In genomic region chr1:10640079-10640578, GRCh38 we compare ENCODE assay signal across 13 cellular contexts.
DNase-seq lines count a peak whose midpoint lies in the region; ATAC-seq, FAIRE-seq and TF ChIP-seq lines count a peak whose summit lies in the region.
"Had no signal": no experiment of that assay in that cellular context is flagged by ENCODE, and none has a peak within 500 bp of the region (broad histone marks: within the 10 kb centered on the region; RNA-seq: fewer than 3 reads in every experiment).

No MANE protein-coding gene starts in this region.

- no peak overlapping the region for H2AFZ ChIP-seq in HepG2 (ENCODE audit: low read length)

- H3K36me3 ChIP-seq in HepG2 (replicated peaks in 1 of 2; ENCODE audit: control insufficient read depth in 1 of 2, insufficient read depth in 2 of 2, low read length in 2 of 2) = no peaks in the 10 kb centered on the region

- TF ChIP-seq RAD21 in HepG2 (CRISPR knock-in tag; IDR thresholded peaks at IDR 0.05) = no peak

- DNase-seq in NCI-H1105 (lab: John Stamatoyannopoulos, UW) = peak; percentile 97
- DNase-seq in SK-N-DZ (ENCODE audit: low spot score) = peak; percentile 46
- no peak for DNase-seq in HepG2 (ENCODE audit: low spot score)
- DNase-seq in hepatic stellate cell (ENCODE audit: low spot score) = no peak
- DNase-seq in immature natural killer cell = no peak
- DNase-seq in nephron progenitor cell = no peak
- DNase-seq: effector memory CD4-positive, alpha-beta T cell; GF-D8; GOT3; NCI-H187 treated with DMSO at 0.1 percent for 48 hours; stimulated activated naive CD8-positive, alpha-beta T cell treated with anti-CD3 and anti-CD28 coated beads, Interleukin-15, Interleukin-2, amounts not matched to agents 100 U/mL and 50 U/mL, for 24 hours had no signal

- no peak for FAIRE-seq in HepG2 (lab: Jason Lieb, UNC)

- in situ Hi-C loops in HepG2 (cut with HindIII; ENCODE audit: extremely low pct_ligation_motif_present, low pct_unique_long_range_greater_than_20kb) = no loop called here

- no TSS peak for BruUV-seq in HepG2 (replicated peaks; lab: Mats Ljungman, UMichigan)

- no peak for ATAC-seq in HepG2
- no peak for ATAC-seq in GM18867 (IDR thresholded peaks at IDR 0.05; ENCODE audit: unreplicated experiment)
- ATAC-seq: stimulated activated naive CD8-positive, alpha-beta T cell treated with anti-CD3 and anti-CD28 coated beads, Interleukin-15, Interleukin-2, amounts not matched to agents 100 U/mL and 50 U/mL, for 24 hours had no signal

- H4K20me1 ChIP-seq in HepG2 (ENCODE audit: insufficient read depth, low read length) = no peaks in the 10 kb centered on the region

- H3K9ac ChIP-seq in HepG2 (ENCODE audit: insufficient read depth, low read depth, low read length) = no peak overlapping the region

- H3K27me3 Mint-ChIP-seq in immature natural killer cell (ENCODE audit: low read depth in 3 of 3) (peaks cover 3 to 5% (median 4%) of the 10 kb centered on the region in 3 donors), nephron progenitor cell (ENCODE audit: low read depth, poor library complexity) (peaks cover 63% of the 10 kb centered on the region)

- no peaks in the 10 kb centered on the region; a peak in 1 of 5 replicates for H3K27me3 ChIP-seq in HepG2 (ENCODE audit: control insufficient read depth in 1 of 2, insufficient read depth in 2 of 2, low read length in 2 of 2)

- TF ChIP-seq CTCF in 22Rv1 (IDR thresholded peaks at IDR 0.05) (no peak), HepG2 (CRISPR knock-in tag; IDR thresholded peaks at IDR 0.05) (no peak), nephron progenitor cell (IDR thresholded peaks at IDR 0.05) (no peak)

- H3K27ac ChIP-seq in 22Rv1 = peak overlapping the region; percentile 84
- H3K27ac ChIP-seq in HepG2 (ENCODE audit: extremely low read length, insufficient read depth, low read length) = no peak overlapping the region

- H3K4me3 Mint-ChIP-seq in immature natural killer cell = no peak overlapping the region
- H3K4me3 Mint-ChIP-seq in nephron progenitor cell = no peak overlapping the region

- H3K4me1 Mint-ChIP-seq in immature natural killer cell (peaks cover 0 to 3% of the 10 kb centered on the region in 2 donors), nephron progenitor cell (peaks cover 12% of the 10 kb centered on the region)

- POLR2A ChIA-PET in HepG2 (lab: Yijun Ruan, JAX) = no interaction called here

- no peak overlapping the region for H3K4me2 ChIP-seq in HepG2 (ENCODE audit: low read depth, low read length)

- no peak overlapping the region for H3K4me3 ChIP-seq in HepG2 (replicated peaks in 1 of 3; ENCODE audit: insufficient read depth in 1 of 3, low read depth in 2 of 3, low read length in 3 of 3)

- TF ChIP-seq POLR2A in HepG2 (IDR thresholded peaks at IDR 0.05; ENCODE audit: insufficient read depth in 1 of 2, low read depth in 2 of 2, low read length in 2 of 2) = no peak

- no peak for TF ChIP-seq EP300 in HepG2 (IDR thresholded peaks at IDR 0.05; ENCODE audit: low read depth in 2 of 2, low read length in 2 of 2)
- no peak for TF ChIP-seq EP300 in HepG2 (CRISPR knock-in tag; IDR thresholded peaks at IDR 0.05; ENCODE audit: borderline replicate concordance)

- CTCF ChIA-PET in HepG2 (lab: Yijun Ruan, JAX; ENCODE audit: low intra/inter-chr PET ratio, low total read pairs) = no interaction called here

- WGBS in HepG2 (ENCODE audit: low lambda C conversion rate) = 96% methylated on average over 4 of the region's 17 CpGs

- H3K27ac Mint-ChIP-seq in immature natural killer cell (no peak overlapping the region), nephron progenitor cell (no peak overlapping the region)

- H3K79me2 ChIP-seq in HepG2 (ENCODE audit: insufficient read depth, low read length) = no peaks in the 10 kb centered on the region

- H3K36me3 Mint-ChIP-seq in immature natural killer cell (peaks cover 0 to 4% (median 4%) of the 10 kb centered on the region in 3 donors), nephron progenitor cell (ENCODE audit: low read depth) (no peaks in the 10 kb centered on the region)

- peaks cover 13% of the 10 kb centered on the region for H3K4me1 ChIP-seq in HepG2 (ENCODE audit: insufficient read depth, low read length)

- intact Hi-C loops in HepG2 (cut with micrococcal nuclease; ENCODE audit: unreplicated experiment) = no loop called here

- no peaks in the 10 kb centered on the region for H3K9me3 ChIP-seq in HepG2 (ENCODE audit: low read length)

- H3K9me3 Mint-ChIP-seq in immature natural killer cell (no peaks in the 10 kb centered on the region), nephron progenitor cell (no peaks in the 10 kb centered on the region)

TF ChIP-seq in HepG2, 621 proteins besides CTCF, POLR2A, EP300 and RAD21:
- TF ChIP-seq GABPB1 (CRISPR knock-in tag; IDR thresholded peaks at IDR 0.05) (no peak), LCORL (IDR thresholded peaks at IDR 0.05) (peak; percentile 68), LCORL (CRISPR knock-in tag; IDR thresholded peaks at IDR 0.05) (no peak)

Comparison
In these comparisons a context has a peak if more than half of its experiments do, and no peak if none do; other contexts are left out.
1. DNase-seq: peak in NCI-H1105 (single experiment) and SK-N-DZ (single experiment); none in HepG2 (single experiment), hepatic stellate cell (single experiment), immature natural killer cell (0 of 3) and nephron progenitor cell (single experiment).